In the genomic region with DNA sequence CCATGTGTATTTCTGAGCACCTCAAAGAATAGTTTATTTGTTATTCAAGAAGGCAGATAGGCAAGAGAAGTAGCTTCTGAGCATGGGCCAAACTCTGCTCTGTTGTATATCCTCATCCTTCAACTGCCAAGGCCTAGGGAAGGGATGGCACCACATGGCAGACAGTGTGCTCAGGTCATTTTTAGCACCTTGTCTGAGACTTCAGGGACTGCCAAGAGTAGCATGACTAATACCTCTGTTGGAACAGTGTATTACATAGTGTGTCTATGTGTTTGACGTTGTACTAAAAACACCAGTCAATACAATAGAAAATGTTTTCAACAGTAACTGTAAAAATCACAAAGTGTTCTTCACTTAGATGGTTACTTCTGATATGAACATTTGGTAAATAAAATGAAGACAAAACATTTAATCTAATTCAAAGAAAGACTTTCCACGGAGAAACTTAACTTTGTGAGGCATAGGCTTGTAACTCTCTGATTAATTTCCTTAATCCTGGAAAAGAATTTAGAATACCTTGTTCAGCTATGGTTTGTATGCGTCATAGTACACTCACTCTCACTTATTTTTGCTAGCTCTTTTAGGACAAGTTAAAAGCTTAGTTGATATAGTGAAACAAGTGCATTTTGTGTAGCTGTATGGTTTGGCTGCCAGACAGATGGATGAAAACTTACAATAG, we compare ENCODE assay signal across 22 cellular contexts.
DNase-seq lines count a peak whose midpoint lies in the region; ATAC-seq, FAIRE-seq and TF ChIP-seq lines count a peak whose summit lies in the region.
"Had no signal": no experiment of that assay in that cellular context is flagged by ENCODE, and none has a peak within 500 bp of the region (broad histone marks: within the 10 kb centered on the region; RNA-seq: fewer than 3 reads in every experiment).

No MANE protein-coding gene starts in this region.

- H4K20me1 ChIP-seq in PC-3 (ENCODE audit: low read length) = no peaks in the 10 kb centered on the region
- H4K20me1 ChIP-seq: BLaER1 treated with 17β-estradiol and CSF1 and Interleukin-3, amounts not matched to agents 10 nM and 100 nM had no signal

- H3K27ac ChIP-seq in PC-3 (ENCODE audit: low read length) = peak overlapping the region; percentile 8
- H3K27ac ChIP-seq: A549; BLaER1 treated with 17β-estradiol and CSF1 and Interleukin-3, amounts not matched to agents 10 nM and 100 nM; GM23248; RWPE1; SJSA1 had no signal

- no peaks in the 10 kb centered on the region for H3K9me2 ChIP-seq in PC-3 (replicated peaks; ENCODE audit: low read length)

- no peak overlapping the region for H3K9ac ChIP-seq in PC-3 (ENCODE audit: low read length)
- H3K9ac ChIP-seq: BLaER1 treated with 17β-estradiol and CSF1 and Interleukin-3, amounts not matched to agents 10 nM and 100 nM; GM23248 had no signal

- no peaks in the 10 kb centered on the region for H3K9me3 ChIP-seq in PC-3 (ENCODE audit: low read length)
- H3K9me3 ChIP-seq: A549; BLaER1 treated with 17β-estradiol and CSF1 and Interleukin-3, amounts not matched to agents 10 nM and 100 nM; MG63; SJSA1 had no signal

- POLR2A ChIA-PET in PC-3 (lab: Charles Lee; ENCODE audit: unreplicated experiment) = no interaction called here

- H3K4me3 ChIP-seq in PC-3 (ENCODE audit: low read length) (0 out of 2 replicates have a peak overlapping the region, but pooled peaks have one; percentile 8), epithelial cell of esophagus (ENCODE audit: low read length) (no peak overlapping the region)
- H3K4me3 ChIP-seq: A549; BLaER1 treated with 17β-estradiol and CSF1 and Interleukin-3, amounts not matched to agents 10 nM and 100 nM; GM12878; GM23248; MG63; SJSA1 had no signal

- ATAC-seq in PC-3 = peak; percentile 76
- ATAC-seq in GM19023 (IDR thresholded peaks at IDR 0.05; ENCODE audit: unreplicated experiment) = no peak
- ATAC-seq: A549, GM12878 had no signal

- intact Hi-C loops in PC-3 (cut with micrococcal nuclease) (no loop called here), cardiac septum (cut with DNase I) (no loop called here)

- peak overlapping the region; percentile 15; the same call in 1 of the 2 replicates for H2AFZ ChIP-seq in PC-3 (ENCODE audit: low read length)
- H2AFZ ChIP-seq: GM23248 had no signal

- H3K4me2 ChIP-seq in PC-3 (ENCODE audit: low read length) = peak overlapping the region; percentile 58
- H3K4me2 ChIP-seq: A549; BLaER1 treated with 17β-estradiol and CSF1 and Interleukin-3, amounts not matched to agents 10 nM and 100 nM had no signal

- FAIRE-seq in H54 (lab: Jason Lieb, UNC) = peak; percentile 84
- FAIRE-seq: A549, D721Med, GM12878 had no signal

- CTCF ChIA-PET in PC-3 (lab: Charles Lee) = no interaction called here

- peak; percentile 3 for DNase-seq in H54 (ENCODE audit: insufficient read length, low spot score)
- peak; percentile 39 for DNase-seq in PC-3
- DNase-seq in epithelial cell of esophagus (ENCODE audit: low read depth) = peak; percentile 24
- peak; percentile 23 for DNase-seq in pons (ENCODE audit: low spot score)
- DNase-seq in SKM-1 (lab: John Stamatoyannopoulos, UW; ENCODE audit: unreplicated experiment) = no peak
- no peak for DNase-seq in cardiac septum (ENCODE audit: low spot score)
- DNase-seq: CD8-positive, alpha-beta memory T cell; DND-41; GDM1; GM23248; KG1; MG63; NCI-H1092 treated with DMSO at 0.1 percent for 48 hours; NCI-H748 treated with DMSO at 0.1 percent for 48 hours; OCI-M1 had no signal

- H3K79me2 ChIP-seq in PC-3 (ENCODE audit: low read length) = no peaks in the 10 kb centered on the region

- no peaks in the 10 kb centered on the region for H3F3A ChIP-seq in PC-3 (ENCODE audit: low read length, unreplicated experiment)

- no peak for TF ChIP-seq POLR2A in H54 (IDR thresholded peaks at IDR 0.05; ENCODE audit: low read depth, low read length)

- H3K4me1 ChIP-seq in PC-3 (ENCODE audit: insufficient read depth, low read length) = peaks cover 11% of the 10 kb centered on the region
- H3K4me1 ChIP-seq: A549; BLaER1 treated with 17β-estradiol and CSF1 and Interleukin-3, amounts not matched to agents 10 nM and 100 nM; SJSA1 had no signal

- BruUV-seq in PC-3 (replicated peaks; lab: Mats Ljungman, UMichigan) = no TSS peak

- TF ChIP-seq CTCF in PC-3 (conservative IDR thresholded peaks at IDR 0.05; ENCODE audit: low read depth, low read length) (no peak), epithelial cell of esophagus (IDR thresholded peaks at IDR 0.05; ENCODE audit: insufficient read depth, low read depth, low read length, missing control alignments) (no peak)

- no peaks in the 10 kb centered on the region for H3K36me3 ChIP-seq in PC-3 (ENCODE audit: low read depth, low read length)
- H3K36me3 ChIP-seq: BLaER1 treated with 17β-estradiol and CSF1 and Interleukin-3, amounts not matched to agents 10 nM and 100 nM; MG63; SJSA1 had no signal

- H3K27me3 ChIP-seq in PC-3 (ENCODE audit: low read length) = no peaks in the 10 kb centered on the region
- H3K27me3 ChIP-seq: BLaER1 treated with 17β-estradiol and CSF1 and Interleukin-3, amounts not matched to agents 10 nM and 100 nM; SJSA1 had no signal

Comparison
In these comparisons a context has a peak if more than half of its experiments do, and no peak if none do; other contexts are left out.
1. DNase-seq: peak in H54 (single experiment), PC-3 (single experiment), epithelial cell of esophagus (single experiment) and pons (single experiment); none in SKM-1 (single experiment) and cardiac septum (single experiment).